In the genomic region with DNA sequence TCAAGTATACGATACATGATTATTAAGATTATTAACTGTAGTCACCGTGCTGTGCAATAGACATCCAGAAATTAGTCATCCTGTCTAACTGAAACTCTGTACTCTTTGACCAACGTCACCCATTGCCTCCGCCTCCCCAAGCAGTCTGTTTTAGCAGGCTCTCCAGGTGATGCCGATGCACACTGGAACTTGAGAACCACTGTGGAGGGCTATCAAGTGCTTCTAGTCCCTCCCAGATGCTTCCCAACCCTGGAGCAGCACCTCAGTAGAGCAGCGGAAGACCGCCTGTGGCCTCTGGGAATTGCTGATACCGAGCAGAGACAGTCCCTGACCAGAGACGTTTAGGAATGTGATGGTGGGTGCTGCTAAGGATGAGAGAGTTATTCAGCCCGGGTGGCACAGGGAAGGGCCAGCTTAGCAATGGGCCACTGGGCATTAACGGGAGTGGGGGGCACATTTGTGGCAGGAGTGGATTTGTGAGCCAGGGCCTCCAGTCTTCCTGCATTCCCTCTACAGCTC, we compare ENCODE assay signal across 8 cellular contexts. TPM values are rescaled to one million over a fixed set of nuclear protein-coding genes. Genes with fewer than 3 reads are reported as not detected.
DNase-seq lines count a peak whose midpoint lies in the region; ATAC-seq, FAIRE-seq and TF ChIP-seq lines count a peak whose summit lies in the region.

No MANE protein-coding gene starts in this region.

- no peak overlapping the region for H2AFZ ChIP-seq in OCI-LY3 (ENCODE audit: low read depth, low read length)

- H4K20me1 ChIP-seq in OCI-LY3 (ENCODE audit: insufficient read depth, low read length) = no peaks in the 10 kb centered on the region

- peak overlapping the region; percentile 67 for H3K4me3 ChIP-seq in OCI-LY3 (ENCODE audit: low read length)

- no peaks in the 10 kb centered on the region for H3K79me2 ChIP-seq in OCI-LY3 (ENCODE audit: low read length)

- no peak overlapping the region for H3K9ac ChIP-seq in OCI-LY3 (ENCODE audit: low read length)

- H3K27ac ChIP-seq in OCI-LY3 (ENCODE audit: low read length) = no peak overlapping the region

- no peaks in the 10 kb centered on the region for H3K9me3 ChIP-seq in OCI-LY3 (ENCODE audit: insufficient read depth, low read length)

- no peaks in the 10 kb centered on the region for H3K36me3 ChIP-seq in OCI-LY3 (replicated peaks; ENCODE audit: low read depth, low read length)

- H3K4me2 ChIP-seq in OCI-LY3 (ENCODE audit: low read length) = peak overlapping the region; percentile 83

- peaks cover 32% of the 10 kb centered on the region for H3K27me3 ChIP-seq in OCI-LY3 (ENCODE audit: low read depth, low read length)

- no peak for FAIRE-seq in frontal cortex (lab: Jason Lieb, UNC)

- TF ChIP-seq CTCF in OCI-LY3 (IDR thresholded peaks at IDR 0.05; ENCODE audit: low read depth, low read length) = no peak

- H3K4me1 ChIP-seq in OCI-LY3 (ENCODE audit: low read length) = peaks cover 16% of the 10 kb centered on the region

- ATAC-seq in GM19351 (IDR thresholded peaks at IDR 0.05; ENCODE audit: unreplicated experiment) = peak; percentile 99
- peak; percentile 70 for ATAC-seq in HG02943 (IDR thresholded peaks at IDR 0.05; ENCODE audit: low read depth, unreplicated experiment)
- no peak for ATAC-seq in stimulated activated naive CD8-positive, alpha-beta T cell treated with anti-CD3 and anti-CD28 coated beads, Interleukin-15, Interleukin-2, amounts not matched to agents 100 U/mL and 50 U/mL, for 24 hours

- DNase-seq in DMS79 (lab: John Stamatoyannopoulos, UW) (peak; percentile 43), frontal cortex (ENCODE audit: low spot score in 2 of 2) (no peak), NCI-H2081 treated with DMSO at 0.1 percent for 48 hours (lab: John Stamatoyannopoulos, UW) (no peak), pons (ENCODE audit: low spot score) (no peak)
- no peak for DNase-seq in stimulated activated naive CD8-positive, alpha-beta T cell treated with anti-CD3 and anti-CD28 coated beads, Interleukin-15, Interleukin-2, amounts not matched to agents 100 U/mL and 50 U/mL, for 24 hours

RNA-seq across cellular contexts. Expression of gene LIPG, which starts 50.7 kb away (rescaled TPM):
- total RNA-seq in frontal cortex = 10.2 TPM
